In the genomic region with DNA sequence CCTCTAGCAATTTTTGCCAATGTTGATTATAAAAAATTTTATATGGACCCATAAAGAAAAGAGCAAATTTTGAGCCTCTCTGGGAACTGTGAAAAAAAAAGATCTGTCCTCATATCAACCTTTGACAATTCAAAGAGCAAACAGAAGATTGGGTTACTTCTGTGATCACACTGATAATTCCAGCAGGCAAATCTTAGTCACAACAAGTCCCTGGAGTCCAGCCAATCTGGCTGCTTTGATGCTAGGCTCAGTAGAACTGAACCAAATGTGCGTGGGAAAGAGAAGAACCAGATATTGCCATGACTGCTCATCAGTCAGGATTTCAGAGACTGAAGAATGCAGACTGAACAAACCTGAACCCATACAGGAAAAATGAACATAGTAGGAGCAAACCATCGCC, we compare ENCODE assay signal across 13 cellular contexts.
DNase-seq lines count a peak whose midpoint lies in the region; ATAC-seq, FAIRE-seq and TF ChIP-seq lines count a peak whose summit lies in the region.
"Had no signal": no experiment of that assay in that cellular context is flagged by ENCODE, and none has a peak within 500 bp of the region (broad histone marks: within the 10 kb centered on the region; RNA-seq: fewer than 3 reads in every experiment).

No MANE protein-coding gene starts in this region.

- no peak for TF ChIP-seq CTCF in astrocyte (IDR thresholded peaks at IDR 0.05; ENCODE audit: insufficient read depth, low read depth, low read length)

- H3K4me2 ChIP-seq in astrocyte (ENCODE audit: low read length) = no peak overlapping the region

- no peaks in the 10 kb centered on the region for H3K9me3 ChIP-seq in astrocyte (ENCODE audit: insufficient read depth, low read depth, low read length)
- H3K9me3 ChIP-seq: ovary had no signal

- no peaks in the 10 kb centered on the region for H3K27me3 ChIP-seq in astrocyte (ENCODE audit: insufficient read depth, low read length)
- H3K27me3 ChIP-seq: ovary had no signal

- no peaks in the 10 kb centered on the region for H3K9me3 Mint-ChIP-seq in astrocyte (ENCODE audit: unreplicated experiment)

- no peaks in the 10 kb centered on the region for H3K27me3 Mint-ChIP-seq in astrocyte (ENCODE audit: low read depth, unreplicated experiment)
- H3K27me3 Mint-ChIP-seq: activated CD8-positive, alpha-beta memory T cell treated with anti-CD3 and anti-CD28 coated beads, Interleukin-2, amount 10 ng/mL, durations not matched to agents 7 days and 5 days had no signal

- H3K36me3 ChIP-seq in astrocyte (ENCODE audit: insufficient read depth, low read length) = no peaks in the 10 kb centered on the region
- H3K36me3 ChIP-seq: ovary had no signal

- H3K9ac ChIP-seq in astrocyte (ENCODE audit: low read length) = no peak overlapping the region

- no peaks in the 10 kb centered on the region for H4K20me1 ChIP-seq in astrocyte (ENCODE audit: insufficient read depth, low read length)

- no peak overlapping the region for H3K4me3 Mint-ChIP-seq in astrocyte (ENCODE audit: unreplicated experiment)
- H3K4me3 Mint-ChIP-seq: activated CD8-positive, alpha-beta memory T cell treated with anti-CD3 and anti-CD28 coated beads, Interleukin-2, amount 10 ng/mL, durations not matched to agents 7 days and 5 days had no signal

- peaks cover 17% of the 10 kb centered on the region for H3K4me1 Mint-ChIP-seq in astrocyte (ENCODE audit: low read depth, unreplicated experiment)
- H3K4me1 Mint-ChIP-seq: activated CD8-positive, alpha-beta memory T cell treated with anti-CD3 and anti-CD28 coated beads, Interleukin-2, amount 10 ng/mL, durations not matched to agents 7 days and 5 days had no signal

- FAIRE-seq in astrocyte (lab: Jason Lieb, UNC) = no peak
- FAIRE-seq: A204.1 had no signal

- H3K4me1 ChIP-seq in astrocyte (ENCODE audit: insufficient read depth, low read length) = no peaks in the 10 kb centered on the region

- no peaks in the 10 kb centered on the region for H3K79me2 ChIP-seq in astrocyte (ENCODE audit: insufficient read depth, low read length)

- no peaks in the 10 kb centered on the region for H3K36me3 Mint-ChIP-seq in astrocyte (ENCODE audit: low read depth, unreplicated experiment)
- H3K36me3 Mint-ChIP-seq: activated CD8-positive, alpha-beta memory T cell treated with anti-CD3 and anti-CD28 coated beads, Interleukin-2, amount 10 ng/mL, durations not matched to agents 7 days and 5 days had no signal

- H2AFZ ChIP-seq in astrocyte (ENCODE audit: low read depth, low read length) = no peak overlapping the region

- peak; percentile 75 for ATAC-seq in left lobe of liver
- no peak for ATAC-seq in HG02885 (IDR thresholded peaks at IDR 0.05; ENCODE audit: poor library complexity, unreplicated experiment)
- ATAC-seq: activated CD8-positive, alpha-beta memory T cell treated with anti-CD3 and anti-CD28 coated beads, Interleukin-2, amount 10 ng/mL, durations not matched to agents 7 days and 5 days had no signal

- H3K27ac Mint-ChIP-seq in astrocyte (ENCODE audit: unreplicated experiment) = peak overlapping the region; percentile 21
- H3K27ac Mint-ChIP-seq: activated CD8-positive, alpha-beta memory T cell treated with anti-CD3 and anti-CD28 coated beads, Interleukin-2, amount 10 ng/mL, durations not matched to agents 7 days and 5 days had no signal

- H3K4me3 ChIP-seq in astrocyte (ENCODE audit: insufficient read depth, low read depth, low read length) = no peak overlapping the region
- H3K4me3 ChIP-seq: ovary had no signal

- H3K27ac ChIP-seq in astrocyte (ENCODE audit: low read depth, low read length) = no peak overlapping the region
- H3K27ac ChIP-seq: ovary had no signal

- peak; percentile 7 for DNase-seq in SIG-M5 treated with dmso at 0.1 percent for 504 hours (lab: John Stamatoyannopoulos, UW; ENCODE audit: unreplicated experiment)
- no peak for DNase-seq in SIG-M5 (lab: John Stamatoyannopoulos, UW)
- DNase-seq in astrocyte (ENCODE audit: low read depth) = peak; percentile 34
- peak; percentile 59 for DNase-seq in left lobe of liver (ENCODE audit: low spot score)
- no peak for DNase-seq in occipital lobe (lab: John Stamatoyannopoulos, UW)
- DNase-seq in activated naive CD4-positive, alpha-beta T cell treated with Interleukin-2 at 50 U/mL for 16 hours = no peak
- DNase-seq in T-helper 9 cell = no peak
- DNase-seq: activated CD8-positive, alpha-beta memory T cell treated with anti-CD3 and anti-CD28 coated beads, Interleukin-2, amount 10 ng/mL, durations not matched to agents 7 days and 5 days; NCI-H146; SHP77 treated with DMSO at 0.1 percent for 48 hours had no signal

Comparison
In these comparisons a context has a peak if more than half of its experiments do, and no peak if none do; other contexts are left out.
1. DNase-seq: peak in SIG-M5 treated with dmso at 0.1 percent for 504 hours (single experiment), astrocyte (single experiment) and left lobe of liver (single experiment); none in SIG-M5 (single experiment), occipital lobe (single experiment), activated naive CD4-positive, alpha-beta T cell treated with Interleukin-2 at 50 U/mL for 16 hours (single experiment) and T-helper 9 cell (single experiment).